In genomic region chr20:52105573-52106422, GRCh38 we compare ENCODE assay signal across 8 cellular contexts.
DNase-seq lines count a peak whose midpoint lies in the region; ATAC-seq and TF ChIP-seq lines count a peak whose summit lies in the region.

No MANE protein-coding gene starts in this region.

- TF ChIP-seq CTCF in GM13976 (IDR thresholded peaks at IDR 0.05; ENCODE audit: borderline replicate concordance, control extremely low read depth, extremely low read depth, insufficient read depth, missing control alignments) = no peak

- peak; percentile 39 for DNase-seq in GM13976 (ENCODE audit: low spot score)
- DNase-seq in activated T-cell treated with anti-CD3 and anti-CD28 coated beads, Interleukin-2, amount 50 U/mL, for 48 hours = peak; percentile 62 to 64
- DNase-seq in left ventricle myocardium superior = no peak
- DNase-seq in skeletal muscle cell (ENCODE audit: low read depth) = no peak
- no peak for DNase-seq in NCI-H2196 treated with DMSO at 0.1 percent for 48 hours (lab: John Stamatoyannopoulos, UW; ENCODE audit: unreplicated experiment)
- DNase-seq in occipital lobe (lab: John Stamatoyannopoulos, UW) = no peak
- DNase-seq in NOMO-1 treated with dmso at 0.1 percent for 144 hours (lab: John Stamatoyannopoulos, UW; ENCODE audit: unreplicated experiment) = no peak

- peak overlapping the region; percentile 60 for H3K4me3 ChIP-seq in skeletal muscle cell (ENCODE audit: low read depth, low read length)

- ATAC-seq in left ventricle myocardium superior (peak; percentile 32), GM21717 (IDR thresholded peaks at IDR 0.05; ENCODE audit: unreplicated experiment) (no peak)

- intact Hi-C loops in left ventricle myocardium superior (cut with micrococcal nuclease) = no loop called here

- in situ Hi-C loops in GM13976 (cut with MboI; ENCODE audit: low sequenced_read_pairs, unreplicated experiment) = no loop called here

Comparison
In these comparisons a context has a peak if more than half of its experiments do, and no peak if none do; other contexts are left out.
1. DNase-seq: peak in GM13976 (single experiment) and activated T-cell treated with anti-CD3 and anti-CD28 coated beads, Interleukin-2, amount 50 U/mL, for 48 hours (2 of 2); none in left ventricle myocardium superior (single experiment), skeletal muscle cell (single experiment), NCI-H2196 treated with DMSO at 0.1 percent for 48 hours (single experiment), occipital lobe (single experiment) and NOMO-1 treated with dmso at 0.1 percent for 144 hours (single experiment).